Comparison of ENCODE assay signal across 26 cellular contexts in the genomic region with DNA sequence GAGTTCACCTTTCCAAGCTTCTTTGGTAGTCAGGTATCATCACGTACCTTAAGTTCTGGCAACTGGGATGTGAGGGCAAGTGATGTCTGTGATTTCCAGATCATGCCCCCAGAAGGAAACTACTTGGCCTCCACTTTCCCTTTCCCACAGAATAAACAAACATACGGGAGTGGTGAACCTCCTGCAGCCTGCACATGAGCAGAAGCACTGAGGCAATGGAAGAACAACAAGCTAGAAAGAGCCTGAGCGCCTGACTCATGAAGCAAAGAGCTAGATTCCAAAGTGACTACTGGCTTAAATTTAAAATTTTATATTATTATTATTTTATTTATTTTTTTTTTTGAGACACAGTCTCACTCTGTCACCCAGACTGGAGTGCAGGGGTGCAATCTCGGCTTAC.
"Had no signal": no experiment of that assay in that cellular context is flagged by ENCODE, and none has a peak within 500 bp of the region (broad histone marks: within the 10 kb centered on the region; RNA-seq: fewer than 3 reads in every experiment).

No MANE protein-coding gene starts in this region.

- H3K36me3 ChIP-seq: ascending aorta, right atrium auricular region, suprapubic skin, transverse colon, uterus had no signal

- DNase-seq: activated CD4-positive, alpha-beta T cell treated with anti-CD3 and anti-CD28 coated beads, Interleukin-2, amount 50 U/mL, for 1 hour; activated CD4-positive, CD25-positive, alpha-beta regulatory T cell treated with anti-CD3 and anti-CD28 coated beads, Interleukin-2, amount 50 U/mL, for 72 hours; activated CD8-positive, alpha-beta memory T cell treated with anti-CD3 and anti-CD28 coated beads, Interleukin-2, amount 50 U/mL, for 4 hours; activated effector memory CD4-positive, alpha-beta T cell treated with Interleukin-2 at 50 U/mL for 16 hours; activated naive CD4-positive, alpha-beta T cell treated with anti-CD3 and anti-CD28 coated beads, Interleukin-2, amount 10 ng/mL, durations not matched to agents 7 days and 5 days; activated naive CD8-positive, alpha-beta T cell treated with anti-CD3 and anti-CD28 coated beads, Interleukin-2, amount 50 U/mL, for 24 hours; activated T-cell treated with anti-CD3 and anti-CD28 coated beads, Interleukin-2, amount 50 U/mL, for 48 hours; dermis blood vessel endothelial cell; foreskin keratinocyte; hippocampal formation; islet precursor cell; midbrain; nephron progenitor cell; occipital lobe; stimulated activated CD4-positive, alpha-beta T cell treated with anti-CD3 and anti-CD28 coated beads, Interleukin-4, amount 100 ng/mL, for 1 hour; stimulated activated naive CD8-positive, alpha-beta T cell treated with anti-CD3 and anti-CD28 coated beads, Interleukin-15, amount 100 ng/mL, for 72 hours; T-helper 2 cell; transverse colon; uterus had no signal

- H3K4me1 ChIP-seq: ascending aorta, foreskin keratinocyte, uterus had no signal

- H3K4me3 ChIP-seq: ascending aorta, lung, right atrium auricular region, skin epidermis, suprapubic skin, transverse colon, uterus had no signal

- H3K27ac ChIP-seq: ascending aorta, foreskin keratinocyte, right atrium auricular region, skin epidermis, suprapubic skin, transverse colon, uterus, VCaP had no signal

- H3K9me3 ChIP-seq: ascending aorta, right atrium auricular region, suprapubic skin, transverse colon, uterus had no signal

- ATAC-seq: activated naive CD8-positive, alpha-beta T cell treated with anti-CD3 and anti-CD28 coated beads, Interleukin-2, amount 50 U/mL, for 24 hours; foreskin keratinocyte; left lobe of liver; stimulated activated naive CD8-positive, alpha-beta T cell treated with anti-CD3 and anti-CD28 coated beads, Interleukin-15, amount 100 ng/mL, for 72 hours had no signal

- H3K27me3 ChIP-seq: ascending aorta, foreskin keratinocyte, right atrium auricular region, suprapubic skin, transverse colon, uterus had no signal
